Comparison of ENCODE assay signal across 23 cellular contexts in the genomic region with DNA sequence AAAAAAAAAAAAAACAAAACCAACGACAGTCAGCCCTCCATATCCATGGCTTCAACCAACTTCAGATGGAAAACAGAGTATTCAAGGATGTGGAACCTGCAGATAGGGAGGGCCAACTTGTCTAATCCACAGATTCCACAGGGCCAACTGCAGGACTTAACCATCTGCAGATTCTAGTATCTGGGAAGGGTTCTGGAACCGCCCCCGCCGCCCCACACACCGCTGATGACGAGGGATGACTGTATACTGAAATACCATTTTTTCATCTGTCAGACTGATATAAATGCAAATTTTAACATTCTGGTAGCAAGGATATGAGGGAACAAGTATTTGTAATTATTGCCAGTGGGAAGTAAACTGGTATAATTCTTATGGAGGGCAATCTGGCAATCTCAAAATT. TPM values are rescaled to one million over a fixed set of nuclear protein-coding genes. Genes with fewer than 3 reads are reported as not detected.
DNase-seq lines count a peak whose midpoint lies in the region; ATAC-seq lines count a peak whose summit lies in the region.
"Had no signal": no experiment of that assay in that cellular context is flagged by ENCODE, and none has a peak within 500 bp of the region (broad histone marks: within the 10 kb centered on the region; RNA-seq: fewer than 3 reads in every experiment).

No MANE protein-coding gene starts in this region.

- no peaks in the 10 kb centered on the region for H3K27me3 ChIP-seq in BLaER1 treated with 17β-estradiol and CSF1 and Interleukin-3, amounts not matched to agents 10 nM and 100 nM
- H3K27me3 ChIP-seq: Peyer's patch had no signal

- H3K9me3 ChIP-seq in BLaER1 treated with 17β-estradiol and CSF1 and Interleukin-3, amounts not matched to agents 10 nM and 100 nM (replicated peaks in 1 of 11) = no peaks in the 10 kb centered on the region
- no peaks in the 10 kb centered on the region for H3K9me3 ChIP-seq in T-helper 17 cell (ENCODE audit: control insufficient read depth, low read length, poor library complexity, severe bottlenecking)
- H3K9me3 ChIP-seq: A549, Peyer's patch had no signal

- H3K4me3 ChIP-seq in BLaER1 treated with 17β-estradiol and CSF1 and Interleukin-3, amounts not matched to agents 10 nM and 100 nM = no peak overlapping the region
- H3K4me3 ChIP-seq: A549, K562, Peyer's patch had no signal

- peak overlapping the region in 8 of 11 experiments; percentile 67 to 91 (median 84); a peak in 14 of 22 replicates for H3K4me2 ChIP-seq in BLaER1 treated with 17β-estradiol and CSF1 and Interleukin-3, amounts not matched to agents 10 nM and 100 nM
- H3K4me2 ChIP-seq: A549 had no signal

- peaks cover 35 to 82% (median 48%) of the 10 kb centered on the region in 10 experiments for H3K4me1 ChIP-seq in BLaER1 treated with 17β-estradiol and CSF1 and Interleukin-3, amounts not matched to agents 10 nM and 100 nM
- H3K4me1 ChIP-seq: A549, Peyer's patch had no signal

- H3K4me3 Mint-ChIP-seq in T-helper 17 cell = no peak overlapping the region
- no peak overlapping the region for H3K4me3 Mint-ChIP-seq in effector memory CD8-positive, alpha-beta T cell

- no peak overlapping the region for H3K9ac ChIP-seq in BLaER1 treated with 17β-estradiol and CSF1 and Interleukin-3, amounts not matched to agents 10 nM and 100 nM

- H3K27me3 Mint-ChIP-seq in T-helper 17 cell = no peaks in the 10 kb centered on the region
- H3K27me3 Mint-ChIP-seq in effector memory CD8-positive, alpha-beta T cell = no peaks in the 10 kb centered on the region

- ATAC-seq in T-helper 17 cell = no peak
- no peak for ATAC-seq in effector memory CD8-positive, alpha-beta T cell (replicated peaks)
- ATAC-seq: A549, K562 had no signal

- in situ Hi-C loops in KBM-7 (cut with MboI; ENCODE audit: low pct_unique_long_range_greater_than_20kb, low sequenced_read_pairs) = no loop called here

- no peak overlapping the region; a peak in 1 of 22 replicates for H3K27ac ChIP-seq in BLaER1 treated with 17β-estradiol and CSF1 and Interleukin-3, amounts not matched to agents 10 nM and 100 nM
- H3K27ac ChIP-seq: A549, C4-2B, Peyer's patch had no signal

- peak overlapping the region; percentile 83 for H3K27ac Mint-ChIP-seq in T-helper 17 cell
- peak overlapping the region; percentile 1 to 88 for H3K27ac Mint-ChIP-seq in effector memory CD8-positive, alpha-beta T cell

- peaks cover 5% of the 10 kb centered on the region for H3K36me3 Mint-ChIP-seq in T-helper 17 cell (ENCODE audit: low read depth)
- H3K36me3 Mint-ChIP-seq in effector memory CD8-positive, alpha-beta T cell (ENCODE audit: insufficient read depth) = peaks cover 46% of the 10 kb centered on the region

- DNase-seq in T-helper 17 cell (no peak), occipital lobe (lab: John Stamatoyannopoulos, UW) (peak; percentile 46), NCI-H1105 treated with DMSO at 0.1 percent for 48 hours (lab: John Stamatoyannopoulos, UW) (no peak), glomerular visceral epithelial cell (ENCODE audit: extremely low spot score) (no peak), T-helper 1 cell (no peak), KBM-7 (no peak)
- DNase-seq in effector memory CD8-positive, alpha-beta T cell = no peak
- DNase-seq: AML-193, Calu3, DMS79 treated with DMSO at 0.1 percent for 48 hours, GF-D8, MM.1S, NCI-H1417, NCI-H1694, NCI-H2081, NCI-H2227 treated with DMSO at 0.1 percent for 48 hours, NCI-H69, Peyer's patch, SHP77 treated with DMSO at 0.1 percent for 48 hours had no signal

- H3K4me1 Mint-ChIP-seq in T-helper 17 cell = peaks cover 30% of the 10 kb centered on the region
- peaks cover 15 to 21% of the 10 kb centered on the region in 2 donors for H3K4me1 Mint-ChIP-seq in effector memory CD8-positive, alpha-beta T cell (ENCODE audit: low read depth in 2 of 2)

- H3K9me3 Mint-ChIP-seq in effector memory CD8-positive, alpha-beta T cell = no peaks in the 10 kb centered on the region

- peaks cover 89 to 97% (median 95%) of the 10 kb centered on the region in 11 experiments for H3K36me3 ChIP-seq in BLaER1 treated with 17β-estradiol and CSF1 and Interleukin-3, amounts not matched to agents 10 nM and 100 nM

- H4K20me1 ChIP-seq in BLaER1 treated with 17β-estradiol and CSF1 and Interleukin-3, amounts not matched to agents 10 nM and 100 nM = peaks cover 22 to 89% (median 56%) of the 10 kb centered on the region in 11 experiments

RNA-seq across cellular contexts. Expression of a gene that starts 29.5 kb away (rescaled TPM):
- total RNA-seq in T-helper 17 cell = 100 to 1,000 TPM; 115 to 124 TPM
- total RNA-seq in occipital lobe = 34.6 TPM
